ENCODE assay signal across 8 cellular contexts in genomic region chr2:73386894-73387636, GRCh38. TPM values are rescaled to one million over a fixed set of nuclear protein-coding genes. Genes with fewer than 3 reads are reported as not detected.
DNase-seq lines count a peak whose midpoint lies in the region; ATAC-seq and TF ChIP-seq lines count a peak whose summit lies in the region.

No MANE protein-coding gene starts in this region.

- peak overlapping the region; percentile 87 for H3K4me2 ChIP-seq in neural progenitor cell

- no peak for ATAC-seq in HG02763 (IDR thresholded peaks at IDR 0.05; ENCODE audit: unreplicated experiment)

- peak overlapping the region; percentile 74 for H3K9ac ChIP-seq in neural progenitor cell

- H3K4me1 ChIP-seq in CD4-positive, alpha-beta memory T cell (ENCODE audit: insufficient read depth, low read length) = peaks cover 25% of the 10 kb centered on the region
- H3K4me1 ChIP-seq in neural progenitor cell = peaks cover 19% of the 10 kb centered on the region

- H3K9me3 Mint-ChIP-seq in CD4-positive, alpha-beta memory T cell = no peaks in the 10 kb centered on the region
- H3K9me3 Mint-ChIP-seq in neural progenitor cell (peaks cover 4% of the 10 kb centered on the region), CD14-positive monocyte (no peaks in the 10 kb centered on the region)

- no peak for TF ChIP-seq CTCF in coronary artery (IDR thresholded peaks at IDR 0.05)
- TF ChIP-seq CTCF in neural progenitor cell (IDR thresholded peaks at IDR 0.05) = no peak
- no peak for TF ChIP-seq CTCF in CD14-positive monocyte (IDR thresholded peaks at IDR 0.05)

- peak overlapping the region; percentile 91 to 93 (median 92) for H3K4me3 Mint-ChIP-seq in CD4-positive, alpha-beta memory T cell
- H3K4me3 Mint-ChIP-seq in neural progenitor cell (peak overlapping the region; percentile 98), CD14-positive monocyte (peak overlapping the region in 1 of 2 donors; percentile 86)

- peaks cover 59% of the 10 kb centered on the region for H3K79me2 ChIP-seq in neural progenitor cell (ENCODE audit: low read depth)

- H3K27ac ChIP-seq in CD4-positive, alpha-beta memory T cell (ENCODE audit: low read depth, low read length) = peak overlapping the region; percentile 77
- H3K27ac ChIP-seq in KOPT-K1 (ENCODE audit: low read depth, low read length, poor library complexity, severe bottlenecking) (peak overlapping the region; percentile 83), coronary artery (peak overlapping the region; percentile 91 to 95), neural progenitor cell (peak overlapping the region; percentile 91)

- H3K27me3 ChIP-seq in CD4-positive, alpha-beta memory T cell (ENCODE audit: insufficient read depth, low read length) = no peaks in the 10 kb centered on the region
- H3K27me3 ChIP-seq in neural progenitor cell = peaks cover 23% of the 10 kb centered on the region

- no peaks in the 10 kb centered on the region for H3K9me3 ChIP-seq in CD4-positive, alpha-beta memory T cell (ENCODE audit: control insufficient read depth in 1 of 2, low read length in 2 of 2)
- H3K9me3 ChIP-seq in KOPT-K1 (ENCODE audit: insufficient read depth, low read length, poor library complexity, severe bottlenecking) (no peaks in the 10 kb centered on the region), neural progenitor cell (ENCODE audit: low read depth) (no peaks in the 10 kb centered on the region)

- H3K27ac Mint-ChIP-seq in CD4-positive, alpha-beta memory T cell = peak overlapping the region; percentile 30 to 99 (median 97)
- no peak overlapping the region for H3K27ac Mint-ChIP-seq in neural progenitor cell
- H3K27ac Mint-ChIP-seq in CD14-positive monocyte = peak overlapping the region in 1 of 7 donors; percentile 89

- peaks cover 31 to 43% (median 36%) of the 10 kb centered on the region in 4 donors for H3K4me1 Mint-ChIP-seq in CD4-positive, alpha-beta memory T cell
- peaks cover 15% of the 10 kb centered on the region for H3K4me1 Mint-ChIP-seq in neural progenitor cell
- H3K4me1 Mint-ChIP-seq in CD14-positive monocyte = peaks cover 19% of the 10 kb centered on the region

- POLR2A ChIA-PET in CD4-positive, alpha-beta memory T cell (lab: Charles Lee; ENCODE audit: partially characterized antibody) = interaction anchor here (2.4 kb wide), 1 partner anchor 153 kb away, joined by 44 read pairs; the partner anchor contains the start of genes CCT7 and PRADC1

- peak in 1 of 5 donors; percentile 1 for DNase-seq in CD4-positive, alpha-beta memory T cell
- no peak for DNase-seq in coronary artery (ENCODE audit: low spot score)
- no peak for DNase-seq in neural progenitor cell (ENCODE audit: low spot score)
- DNase-seq in GM03348 (ENCODE audit: low spot score) = no peak
- no peak for DNase-seq in CD14-positive monocyte (ENCODE audit: low spot score)
- DNase-seq in ecto neural progenitor cell (ENCODE audit: low spot score) = no peak

- intact Hi-C loops in CD4-positive, alpha-beta memory T cell (cut with micrococcal nuclease) = loop anchor here (5.0 kb wide), 1 partner anchor 810 kb away; the partner anchor contains the start of gene MTHFD2
- intact Hi-C loops in CD14-positive monocyte (cut with micrococcal nuclease) = loop anchor here in 1 of 2 donors (10.0 kb wide), 1 partner anchor 152 kb away; the partner anchor contains the start of genes CCT7 and PRADC1

- no peaks in the 10 kb centered on the region for H3K36me3 ChIP-seq in CD4-positive, alpha-beta memory T cell (ENCODE audit: insufficient read depth, low read length)
- no peaks in the 10 kb centered on the region for H3K36me3 ChIP-seq in KOPT-K1 (ENCODE audit: insufficient read depth, low read length)
- H3K36me3 ChIP-seq in neural progenitor cell = no peaks in the 10 kb centered on the region

- peak overlapping the region in 1 of 2 donors; percentile 79 for H3K4me3 ChIP-seq in CD4-positive, alpha-beta memory T cell (ENCODE audit: low read length in 2 of 2)
- peak overlapping the region; percentile 84 for H3K4me3 ChIP-seq in coronary artery
- H3K4me3 ChIP-seq in neural progenitor cell = peak overlapping the region; percentile 99

- H3K36me3 Mint-ChIP-seq in CD4-positive, alpha-beta memory T cell = peaks cover 3 to 8% of the 10 kb centered on the region in 2 donors
- H3K36me3 Mint-ChIP-seq in neural progenitor cell = peaks cover 19% of the 10 kb centered on the region
- peaks cover 0 to 3% of the 10 kb centered on the region in 2 donors for H3K36me3 Mint-ChIP-seq in CD14-positive monocyte

- CTCF ChIA-PET in CD4-positive, alpha-beta memory T cell (lab: Charles Lee; ENCODE audit: partially characterized antibody) = interaction anchor here (1.5 kb wide), 1 partner anchor 39 kb away, joined by 3 read pairs; no protein-coding TSS in a partner anchor

- no peak overlapping the region for H2AFZ ChIP-seq in neural progenitor cell (replicated peaks)

- H4K20me1 ChIP-seq in neural progenitor cell (ENCODE audit: low read depth) = peaks cover 12% of the 10 kb centered on the region

- peaks cover 17% of the 10 kb centered on the region for H3F3A ChIP-seq in neural progenitor cell (ENCODE audit: low read depth)

- peaks cover 0 to 1% of the 10 kb centered on the region in 2 donors for H3K27me3 Mint-ChIP-seq in CD4-positive, alpha-beta memory T cell
- peaks cover 8% of the 10 kb centered on the region for H3K27me3 Mint-ChIP-seq in neural progenitor cell (ENCODE audit: insufficient read depth, low read depth)
- H3K27me3 Mint-ChIP-seq in CD14-positive monocyte (ENCODE audit: low read depth in 3 of 3) = peaks cover 0 to 10% (median 5%) of the 10 kb centered on the region in 3 donors

RNA-seq across cellular contexts. Expression of gene ALMS1, which starts 1.4 kb away (rescaled TPM):
- total RNA-seq in CD4-positive, alpha-beta memory T cell = 10 to 100 TPM; 35.5 to 42.9 TPM
- 1 to 10 TPM in 1 of 2 donors, under 1 TPM in 1; 0.83 to 3.4 TPM for polyA plus RNA-seq in CD4-positive, alpha-beta memory T cell
- 55.3 and 58.8 TPM in 2 replicates for total RNA-seq in neural progenitor cell (ENCODE audit: low replicate concordance)
- polyA plus RNA-seq in CD14-positive monocyte = under 1 TPM; 0.55 to 0.64 TPM
